ENCODE assay signal across 25 cellular contexts in genomic region chr15:51100785-51101489, GRCh38. TPM values are rescaled to one million over a fixed set of nuclear protein-coding genes. Genes with fewer than 3 reads are reported as not detected.
A peak's percentile ranks its signal among the peaks of the same experiment; 100 is the strongest.
DNase-seq lines count a peak whose midpoint lies in the region; FAIRE-seq and TF ChIP-seq lines count a peak whose summit lies in the region.
"Had no signal": no experiment of that assay in that cellular context is flagged by ENCODE, and none has a peak within 500 bp of the region (broad histone marks: within the 10 kb centered on the region; RNA-seq: fewer than 3 reads in every experiment).

No MANE protein-coding gene starts in this region.

- H4K5ac ChIP-seq in H9 (ENCODE audit: insufficient read length, low read depth, low read length) (no peak overlapping the region), H1 (ENCODE audit: insufficient read length, low read depth, low read length) (no peak overlapping the region)

- H3K9ac ChIP-seq in H9 (ENCODE audit: extremely low read depth, insufficient read length, low read length) (no peak overlapping the region), H1 (replicated peaks in 1 of 4; ENCODE audit: extremely low read depth in 1 of 4, low read depth in 3 of 4, low read length in 3 of 4) (no peak overlapping the region)
- H3K9ac ChIP-seq: BLaER1 treated with 17β-estradiol and CSF1 and Interleukin-3, amounts not matched to agents 10 nM and 100 nM had no signal

- TF ChIP-seq RAD21 in H1 (IDR thresholded peaks at IDR 0.05 in 1 of 2, conservative IDR thresholded peaks at IDR 0.05 in 1 of 2; ENCODE audit: low read depth in 2 of 2, low read length in 2 of 2), result no peak

- H2BK12ac ChIP-seq in H9 (ENCODE audit: insufficient read length, low read depth, low read length), result no peak overlapping the region
- H2BK12ac ChIP-seq in H1 (ENCODE audit: low read depth, low read length), result no peak overlapping the region

- H3K4me3 Mint-ChIP-seq in H9, result no peak overlapping the region
- peak overlapping the region; percentile 23 for H3K4me3 Mint-ChIP-seq in type B pancreatic cell
- H3K4me3 Mint-ChIP-seq: CD14-positive monocyte; CD4-positive, alpha-beta T cell; CD8-positive, alpha-beta memory T cell; HFFc6 had no signal

- H2BK5ac ChIP-seq in H9 (ENCODE audit: insufficient read length, low read length) (no peak overlapping the region), H1 (ENCODE audit: low read depth, low read length) (no peak overlapping the region)

- FAIRE-seq in H1 (lab: Jason Lieb, UNC), result no peak
- FAIRE-seq: A549, D721Med, GM12891 had no signal

- H2AK5ac ChIP-seq in H9 (ENCODE audit: insufficient read length, low read length) (no peak overlapping the region), H1 (ENCODE audit: low read depth, low read length) (no peak overlapping the region)

- peaks cover 11 to 14% of the 10 kb centered on the region in 2 experiments; a peak in 3 of 4 replicates for H3K4me1 Mint-ChIP-seq in H9
- no peaks in the 10 kb centered on the region for H3K4me1 Mint-ChIP-seq in type B pancreatic cell (ENCODE audit: unreplicated experiment)
- H3K4me1 Mint-ChIP-seq: CD8-positive, alpha-beta memory T cell had no signal

- no peaks in the 10 kb centered on the region for H3K36me3 Mint-ChIP-seq in H9 (ENCODE audit: insufficient read depth in 1 of 3, low read depth in 3 of 3)
- H3K36me3 Mint-ChIP-seq in type B pancreatic cell, result no peaks in the 10 kb centered on the region
- H3K36me3 Mint-ChIP-seq: CD14-positive monocyte; CD8-positive, alpha-beta memory T cell had no signal

- H3T11ph ChIP-seq in H9 (ENCODE audit: low read length), result no peak overlapping the region

- H3K18ac ChIP-seq in H9 (ENCODE audit: insufficient read length, low read depth, low read length) (no peak overlapping the region), H1 (ENCODE audit: extremely low read depth, low read length) (no peak overlapping the region)

- H3K9me3 ChIP-seq in H9 (ENCODE audit: control insufficient read depth, low read depth, low read length) (no peaks in the 10 kb centered on the region), H1 (ENCODE audit: insufficient read depth in 2 of 2, low read depth in 1 of 2, low read length in 1 of 2) (no peaks in the 10 kb centered on the region), esophagus (ENCODE audit: control insufficient read depth in 2 of 2, insufficient read depth in 1 of 2, low read depth in 1 of 2, low read length in 1 of 2) (no peaks in the 10 kb centered on the region), ovary (no peaks in the 10 kb centered on the region)
- H3K9me3 ChIP-seq: A549, BE2C, HAP-1 had no signal

- H3K27ac ChIP-seq in H9 (ENCODE audit: insufficient read length, low read depth, low read length) (no peak overlapping the region), H1 (ENCODE audit: low read depth, low read length) (no peak overlapping the region), esophagus (ENCODE audit: low read depth in 2 of 2, low read length in 1 of 2) (peak overlapping the region; percentile 3 to 71), ovary (no peak overlapping the region), coronary artery (no peak overlapping the region)
- H3K27ac ChIP-seq: A549; BLaER1 treated with 17β-estradiol and CSF1 and Interleukin-3, amounts not matched to agents 10 nM and 100 nM had no signal

- TF ChIP-seq EP300 in H1 (IDR thresholded peaks at IDR 0.05; ENCODE audit: borderline replicate concordance in 1 of 2, low read depth in 2 of 2, low read length in 2 of 2) (no peak), ovary (IDR thresholded peaks at IDR 0.05) (no peak)

- TF ChIP-seq POLR2A in H1 (IDR thresholded peaks at IDR 0.05; ENCODE audit: control extremely low read depth in 1 of 2, low read depth in 2 of 2, low read length in 2 of 2), result no peak
- TF ChIP-seq POLR2A in ovary (IDR thresholded peaks at IDR 0.05), result no peak

- no peaks in the 10 kb centered on the region for H3K9me3 Mint-ChIP-seq in H9
- H3K9me3 Mint-ChIP-seq in type B pancreatic cell, result no peaks in the 10 kb centered on the region
- H3K9me3 Mint-ChIP-seq: CD4-positive, alpha-beta T cell; HFFc6 had no signal

- H3K27me3 ChIP-seq in H9 (ENCODE audit: insufficient read depth, low read length) (no peaks in the 10 kb centered on the region; the same call in 1 of the 2 replicates), H1 (replicated peaks in 1 of 4; ENCODE audit: control insufficient read depth in 3 of 4, extremely low read depth in 1 of 4, insufficient read depth in 3 of 4, low read length in 3 of 4) (peaks cover 0 to 4% (median 3%) of the 10 kb centered on the region in 4 experiments; a peak in 6 of 7 replicates), esophagus (ENCODE audit: control insufficient read depth in 1 of 2, insufficient read depth in 2 of 2, low read length in 2 of 2) (no peaks in the 10 kb centered on the region), ovary (no peaks in the 10 kb centered on the region)

- CTCF ChIA-PET in H1 (lab: Charles Lee; ENCODE audit: partially characterized antibody), result interaction anchor here (0.6 to 2.9 kb wide), 7 partner anchors 9 to 268 kb away, joined by 3 to 11 read pairs (median 3); no protein-coding TSS in a partner anchor

- H2BK20ac ChIP-seq in H9 (ENCODE audit: low read depth, low read length, poor library complexity, severe bottlenecking) (no peak overlapping the region), H1 (ENCODE audit: low read length) (no peak overlapping the region)

- H4K20me1 ChIP-seq in H9 (ENCODE audit: control insufficient read depth, insufficient read depth, insufficient read length) (no peaks in the 10 kb centered on the region), H1 (replicated peaks in 1 of 2; ENCODE audit: control insufficient read depth in 1 of 2, insufficient read depth in 2 of 2, low read length in 2 of 2) (peaks cover 0 to 5% of the 10 kb centered on the region in 2 experiments)
- H4K20me1 ChIP-seq: BLaER1 treated with 17β-estradiol and CSF1 and Interleukin-3, amounts not matched to agents 10 nM and 100 nM had no signal

- H3K4me1 ChIP-seq in H9 (ENCODE audit: insufficient read depth, low read length), result no peaks in the 10 kb centered on the region
- no peaks in the 10 kb centered on the region for H3K4me1 ChIP-seq in H1 (replicated peaks in 1 of 4; ENCODE audit: control insufficient read depth in 3 of 4, insufficient read depth in 4 of 4, low read length in 3 of 4)
- peaks cover 0 to 6% of the 10 kb centered on the region in 2 donors for H3K4me1 ChIP-seq in esophagus (ENCODE audit: control insufficient read depth in 2 of 2, insufficient read depth in 2 of 2, low read length in 1 of 2)
- H3K4me1 ChIP-seq in ovary (ENCODE audit: insufficient read depth), result peaks cover 6% of the 10 kb centered on the region
- H3K4me1 ChIP-seq: BE2C, HAP-1 had no signal

- TF ChIP-seq CTCF in H9 (conservative IDR thresholded peaks at IDR 0.05), result peak; percentile 44; the same call in 2 of the 3 replicates
- peak; percentile 12 to 94 (median 47) for TF ChIP-seq CTCF in H1 (IDR thresholded peaks at IDR 0.05; ENCODE audit: control extremely low read depth in 1 of 3, insufficient read depth in 1 of 3, low read depth in 1 of 3, low read length in 3 of 3)
- no peak for TF ChIP-seq CTCF in type B pancreatic cell (conservative IDR thresholded peaks at IDR 0.05)
- no peak for TF ChIP-seq CTCF in ovary (IDR thresholded peaks at IDR 0.05)
- no peak for TF ChIP-seq CTCF in coronary artery (IDR thresholded peaks at IDR 0.05)

- no peak overlapping the region for H3K4ac ChIP-seq in H9 (ENCODE audit: low read depth, low read length)
- H3K4ac ChIP-seq in H1 (replicated peaks; ENCODE audit: insufficient read length, low read depth, low read length), result no peak overlapping the region

- POLR2A ChIA-PET in H1 (lab: Charles Lee; ENCODE audit: partially characterized antibody), result interaction anchor here (0.6 to 1.2 kb wide), 2 partner anchors 23 to 92 kb away, joined by 4 read pairs; no protein-coding TSS in a partner anchor

- H3K27me3 Mint-ChIP-seq in H9 (ENCODE audit: low read depth) (peaks cover 48% of the 10 kb centered on the region), type B pancreatic cell (peaks cover 56% of the 10 kb centered on the region)

- intact Hi-C loops in ovary (cut with DNase I), result no loop called here

- H4K91ac ChIP-seq in H9 (ENCODE audit: insufficient read length, low read depth, low read length) (no peak overlapping the region), H1 (replicated peaks; ENCODE audit: insufficient read length, low read length) (no peak overlapping the region)

- H3K23me2 ChIP-seq in H9 (ENCODE audit: insufficient read length, low read depth, low read length, poor library complexity, severe bottlenecking) (no peaks in the 10 kb centered on the region), H1 (ENCODE audit: low read depth, low read length) (no peaks in the 10 kb centered on the region)

- no peak overlapping the region for H2BK15ac ChIP-seq in H9 (ENCODE audit: low read depth, low read length)
- H2BK15ac ChIP-seq in H1 (ENCODE audit: low read length), result no peak overlapping the region

- H3K36me3 ChIP-seq in H1 (ENCODE audit: control insufficient read depth in 2 of 4, insufficient read depth in 4 of 4, low read length in 3 of 4), result no peaks in the 10 kb centered on the region
- no peaks in the 10 kb centered on the region for H3K36me3 ChIP-seq in esophagus (ENCODE audit: control insufficient read depth in 2 of 2, insufficient read depth in 2 of 2, low read length in 1 of 2)
- no peaks in the 10 kb centered on the region for H3K36me3 ChIP-seq in ovary
- H3K36me3 ChIP-seq: BE2C; BLaER1 treated with 17β-estradiol and CSF1 and Interleukin-3, amounts not matched to agents 10 nM and 100 nM; HAP-1 had no signal

- H3K4me2 ChIP-seq in H9 (ENCODE audit: insufficient read depth, insufficient read length, low read length) (no peak overlapping the region), H1 (ENCODE audit: insufficient read depth in 1 of 2, low read depth in 2 of 2, low read length in 2 of 2) (no peak overlapping the region)
- H3K4me2 ChIP-seq: A549; BLaER1 treated with 17β-estradiol and CSF1 and Interleukin-3, amounts not matched to agents 10 nM and 100 nM had no signal

- H3K23ac ChIP-seq in H9 (ENCODE audit: insufficient read length, low read depth, low read length), result no peak overlapping the region
- no peak overlapping the region for H3K23ac ChIP-seq in H1 (ENCODE audit: insufficient read length)

- H3K4me3 ChIP-seq in H1 (ENCODE audit: extremely low read depth in 1 of 4, insufficient read depth in 2 of 4, low read depth in 3 of 4, low read length in 4 of 4), result no peak overlapping the region
- no peak overlapping the region for H3K4me3 ChIP-seq in esophagus (ENCODE audit: low read depth in 1 of 2, low read length in 2 of 2)
- H3K4me3 ChIP-seq in ovary, result no peak overlapping the region
- no peak overlapping the region for H3K4me3 ChIP-seq in coronary artery
- H3K4me3 ChIP-seq: A549; BLaER1 treated with 17β-estradiol and CSF1 and Interleukin-3, amounts not matched to agents 10 nM and 100 nM; HAP-1 had no signal

- WGBS in H9 (ENCODE audit: extremely low coverage, insufficient read length, low lambda C conversion rate), result no CpG with 5 or more reads among the region's 9 CpGs
- WGBS in H1 (ENCODE audit: extremely low coverage in 1 of 2, insufficient coverage in 1 of 2, insufficient read length in 1 of 2, insufficient replicate concordance in 2 of 2, low coverage in 1 of 2, low lambda C conversion rate in 2 of 2, missing lambda C conversion rate in 1 of 2), 2 experiments, result 87% methylated on average over 9 of the region's 9 CpGs; no CpG with 5 or more reads in 1 of the 2 experiments
- 68 to 73% methylated on average over 9 of the region's 9 CpGs for WGBS in esophagus, 2 donors
- 83 to 85% (median 83%) methylated on average over 9 of the region's 9 CpGs for WGBS in ovary, 3 donors

- no peaks in the 10 kb centered on the region for H3K79me2 ChIP-seq in H9 (ENCODE audit: insufficient read depth, low read length)
- no peaks in the 10 kb centered on the region for H3K79me2 ChIP-seq in H1 (ENCODE audit: control insufficient read depth in 1 of 2, insufficient read depth in 2 of 2, low read length in 2 of 2)

- H4K8ac ChIP-seq in H9 (replicated peaks; ENCODE audit: insufficient read length, low read depth, low read length), result no peak overlapping the region
- peak overlapping the region; percentile 9; the same call in 1 of the 2 replicates for H4K8ac ChIP-seq in H1 (ENCODE audit: extremely low read depth, insufficient read depth, low read length)

- no peak overlapping the region for H3K56ac ChIP-seq in H9 (ENCODE audit: insufficient read length, low read depth, low read length)
- H3K56ac ChIP-seq in H1 (replicated peaks; ENCODE audit: insufficient read length, low read depth, low read length), result no peak overlapping the region

- H2BK120ac ChIP-seq in H9 (ENCODE audit: low read depth, low read length, poor library complexity, severe bottlenecking) (no peak overlapping the region), H1 (replicated peaks; ENCODE audit: low read depth, low read length) (no peak overlapping the region)

- H3K79me1 ChIP-seq in H9 (ENCODE audit: insufficient read depth, low read depth, low read length, poor library complexity, severe bottlenecking) (no peaks in the 10 kb centered on the region), H1 (ENCODE audit: low read depth, low read length) (no peaks in the 10 kb centered on the region)

- no peak overlapping the region for H3K27ac Mint-ChIP-seq in H9
- peak overlapping the region; percentile 87 for H3K27ac Mint-ChIP-seq in type B pancreatic cell
- H3K27ac Mint-ChIP-seq: CD14-positive monocyte; CD4-positive, alpha-beta T cell; HFFc6 had no signal

- H3K14ac ChIP-seq in H9 (ENCODE audit: insufficient read depth, low read length) (no peak overlapping the region), H1 (ENCODE audit: insufficient read length) (no peak overlapping the region)

- DNase-seq in H9, result no peak
- no peak for DNase-seq in H1 (ENCODE audit: low read depth in 1 of 2, low spot score in 2 of 2)
- no peak for DNase-seq in type B pancreatic cell (ENCODE audit: extremely low spot score, unreplicated experiment)
- DNase-seq in putamen (ENCODE audit: low spot score), result no peak
- no peak for DNase-seq in NCI-H1105 (lab: John Stamatoyannopoulos, UW)
- DNase-seq in ovary, result no peak
- no peak for DNase-seq in coronary artery (ENCODE audit: low spot score)
- DNase-seq: 8988T; ACHN; AML-193; BE2C; CD4-positive, alpha-beta T cell; CD8-positive, alpha-beta memory T cell; DMS 273 treated with DMSO at 0.1 percent for 48 hours; DMS79; EL; GF-D8; HFFc6 had no signal

- no peak overlapping the region for H2AFZ ChIP-seq in H9 (ENCODE audit: low read length)
- no peak overlapping the region for H2AFZ ChIP-seq in H1 (ENCODE audit: low read length)

RNA-seq across cellular contexts. Expression of gene TNFAIP8L3, which starts 6.2 kb away (rescaled TPM):
- total RNA-seq in H9 (2021), result 0.22 and 0.31 TPM in 2 replicates
- 0.27 and 0.67 TPM in 2 replicates for total RNA-seq in H1 (2021; fragmentation: NEBNext Ultra II Directional; extraction: Animal tissue kit (Norgen Biotek cat#: 25700))
- 0.16 and 0.23 TPM in 2 replicates for polyA plus RNA-seq in H1 (2011; rRNA removed)
- polyA plus RNA-seq in H1 (2011; cell fraction: cytosol; rRNA removed), result 0.21 TPM
- 0.16 TPM for polyA plus RNA-seq in H1 (2011; cell fraction: nucleus; rRNA removed)
- 0.34 to 0.62 TPM (median 0.47 TPM) in 4 replicates for polyA plus RNA-seq in H1 (2012, experiment 1 of 2)
- polyA plus RNA-seq in H1 (2012, experiment 2 of 2), result 0.62 TPM
- polyA plus RNA-seq in H1 (2013, experiment 1 of 2), result 0.18 TPM
- polyA plus RNA-seq in H1 (2013, experiment 2 of 2), result 0.22 TPM
- 0.19 and 0.68 TPM in 2 replicates for polyA minus RNA-seq in H1 (2011; rRNA and poly(A)+ RNA removed)
- not detected for polyA minus RNA-seq in H1 (2011; cell fraction: cytosol; rRNA and poly(A)+ RNA removed)
- not detected for polyA minus RNA-seq in H1 (2011; cell fraction: nucleus; rRNA and poly(A)+ RNA removed)
- polyA plus RNA-seq in esophagus, result 1 to 10 TPM; 9.0 to 9.3 TPM
- total RNA-seq in type B pancreatic cell (ENCODE audit: low replicate concordance), result 8.2 and 16.9 TPM in 2 replicates
- 10 to 100 TPM; 10.2 to 60.7 (median 24.1) TPM for total RNA-seq in ovary
- 10 to 100 TPM; 11.6 to 76.5 TPM for polyA plus RNA-seq in ovary
- total RNA-seq: CD4-positive, alpha-beta T cell had no signal
- polyA plus RNA-seq: CD14-positive monocyte; CD8-positive, alpha-beta memory T cell had no signal

Comparison
In these comparisons a context has a peak if more than half of its experiments do, and no peak if none do; other contexts are left out.
1. H3K27ac ChIP-seq: peak in esophagus (2 of 2); none in H9 (single experiment), H1 (single experiment), ovary (0 of 2) and coronary artery (0 of 2).
2. CTCF ChIP-seq: peak in H9 (single experiment) and H1 (3 of 3); none in type B pancreatic cell (single experiment), ovary (0 of 3) and coronary artery (single experiment).